Comparison of ENCODE assay signal across 17 cellular contexts in the genomic region with DNA sequence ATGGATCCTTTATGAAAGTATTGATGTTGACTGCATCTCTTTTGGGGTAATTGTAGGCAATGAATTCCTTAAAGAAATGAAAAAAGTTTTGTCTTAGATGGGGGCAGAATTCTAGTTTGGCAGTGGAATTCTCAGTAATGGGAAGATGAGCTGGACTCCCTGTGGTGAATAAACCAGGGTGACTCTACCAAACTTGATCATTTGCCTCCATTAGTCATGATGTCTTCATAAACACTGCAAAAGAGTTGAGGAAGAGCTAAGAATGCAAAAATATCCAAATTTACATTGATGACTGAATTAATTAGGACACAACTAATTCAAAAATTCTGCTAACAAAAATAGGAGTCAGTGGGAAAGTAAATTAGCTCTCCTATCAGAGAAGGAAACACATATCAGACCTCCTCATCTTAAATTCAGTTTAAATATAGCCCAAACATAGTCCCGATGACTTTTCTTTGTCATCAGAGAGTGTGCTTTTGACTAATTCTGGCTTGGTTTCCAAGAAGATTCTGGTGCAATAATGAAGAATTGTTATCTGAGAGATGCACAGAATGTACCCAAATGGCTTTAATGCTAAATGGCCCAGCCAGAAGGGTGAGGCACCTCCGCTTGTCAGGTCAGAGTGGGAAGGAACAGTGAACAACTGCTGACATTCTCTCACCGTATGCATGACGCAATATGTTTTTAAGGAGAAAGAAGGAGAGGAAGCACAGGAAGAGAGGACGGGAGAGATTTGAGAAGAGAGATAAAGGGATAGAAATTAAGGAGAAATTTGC.
DNase-seq lines count a peak whose midpoint lies in the region; FAIRE-seq and TF ChIP-seq lines count a peak whose summit lies in the region.
"Had no signal": no experiment of that assay in that cellular context is flagged by ENCODE, and none has a peak within 500 bp of the region (broad histone marks: within the 10 kb centered on the region; RNA-seq: fewer than 3 reads in every experiment).

No MANE protein-coding gene starts in this region.

- FAIRE-seq in bronchial epithelial cell (lab: Jason Lieb, UNC), result no peak

- H3K4me3 ChIP-seq in HEK293 (ENCODE audit: low read depth, low read length) (no peak overlapping the region), bronchial epithelial cell (ENCODE audit: low read depth, low read length) (no peak overlapping the region)
- H3K4me3 ChIP-seq: HAP-1, transverse colon had no signal

- no peaks in the 10 kb centered on the region for H3K4me1 Mint-ChIP-seq in T-helper 2 cell treated with Interferon-gamma antibody and Interleukin-4, amounts not matched to agents 5 μg/mL and 100 μg/mL, for 36 hours (ENCODE audit: low read depth)
- H3K4me1 Mint-ChIP-seq: nephron progenitor cell had no signal

- H3K36me3 Mint-ChIP-seq in T-helper 2 cell treated with Interferon-gamma antibody and Interleukin-4, amounts not matched to agents 5 μg/mL and 100 μg/mL, for 36 hours (ENCODE audit: low read depth), result no peaks in the 10 kb centered on the region

- no peak overlapping the region for H3K4me3 Mint-ChIP-seq in T-helper 2 cell treated with Interferon-gamma antibody and Interleukin-4, amounts not matched to agents 5 μg/mL and 100 μg/mL, for 36 hours
- H3K4me3 Mint-ChIP-seq: nephron progenitor cell had no signal

- no peaks in the 10 kb centered on the region for H3K9me3 Mint-ChIP-seq in T-helper 2 cell treated with Interferon-gamma antibody and Interleukin-4, amounts not matched to agents 5 μg/mL and 100 μg/mL, for 36 hours

- H3K27me3 Mint-ChIP-seq in T-helper 2 cell treated with Interferon-gamma antibody and Interleukin-4, amounts not matched to agents 5 μg/mL and 100 μg/mL, for 36 hours (ENCODE audit: low read depth), result no peaks in the 10 kb centered on the region

- H3K27ac Mint-ChIP-seq in T-helper 2 cell treated with Interferon-gamma antibody and Interleukin-4, amounts not matched to agents 5 μg/mL and 100 μg/mL, for 36 hours, result no peak overlapping the region
- H3K27ac Mint-ChIP-seq: nephron progenitor cell had no signal

- H3K36me3 ChIP-seq in HEK293 (ENCODE audit: control insufficient read depth in 2 of 2, insufficient read depth in 1 of 2, low read length in 2 of 2) (no peaks in the 10 kb centered on the region), bronchial epithelial cell (ENCODE audit: control insufficient read depth, insufficient read depth, low read length) (no peaks in the 10 kb centered on the region)
- H3K36me3 ChIP-seq: HAP-1, transverse colon had no signal

- POLR2A ChIA-PET in HEK293 (lab: Yijun Ruan, JAX), result no interaction called here

- CTCF ChIA-PET in HEK293 (lab: Yijun Ruan, JAX), result no interaction called here

- no peak overlapping the region; the same call in 1 of the 2 replicates for H3K27ac ChIP-seq in HEK293 (ENCODE audit: extremely low read depth, low read depth, low read length)
- H3K27ac ChIP-seq: transverse colon had no signal

- H3K27me3 ChIP-seq in bronchial epithelial cell (ENCODE audit: control insufficient read depth, insufficient read depth, low read length), result no peaks in the 10 kb centered on the region
- H3K27me3 ChIP-seq: transverse colon had no signal

- peak; percentile 9 for DNase-seq in AG20443 (ENCODE audit: low spot score)
- DNase-seq in bronchial epithelial cell (ENCODE audit: low read depth), result peak; percentile 3
- DNase-seq in iris pigment epithelial cell (ENCODE audit: low read depth), result peak; percentile 22
- no peak for DNase-seq in COLO668 (lab: John Stamatoyannopoulos, UW; ENCODE audit: unreplicated experiment)
- DNase-seq in T-helper 2 cell treated with Interferon-gamma antibody and Interleukin-4, amounts not matched to agents 5 μg/mL and 100 μg/mL, for 36 hours (ENCODE audit: low spot score), result no peak
- DNase-seq in DMS53 treated with DMSO at 0.1 percent for 48 hours (lab: John Stamatoyannopoulos, UW; ENCODE audit: unreplicated experiment), result no peak
- no peak for DNase-seq in NCI-H146 (lab: John Stamatoyannopoulos, UW)
- DNase-seq: activated CD4-positive, alpha-beta T cell treated with anti-CD3 and anti-CD28 coated beads, Interleukin-2, amount 50 U/mL, for 48 hours; activated effector memory CD4-positive, alpha-beta T cell treated with anti-CD3 and anti-CD28 coated beads, Interleukin-2, amount 50 U/mL, for 16 hours; AML-193; glutamatergic neuron; nephron progenitor cell; stimulated activated CD4-positive, alpha-beta T cell treated with anti-CD3 and anti-CD28 coated beads, Interleukin-4, amount 100 ng/mL, for 1 hour; stimulated activated naive CD8-positive, alpha-beta T cell treated with anti-CD3 and anti-CD28 coated beads, Interleukin-15, Interleukin-2, amounts not matched to agents 100 U/mL and 50 U/mL, for 24 hours; transverse colon had no signal

- H3K4me1 ChIP-seq in HEK293 (ENCODE audit: control insufficient read depth, insufficient read depth, low read length), result peaks cover 21% of the 10 kb centered on the region
- H3K4me1 ChIP-seq: HAP-1 had no signal

- TF ChIP-seq CTCF in HEK293 (tag by site-specific recombination; IDR thresholded peaks at IDR 0.05) (no peak), bronchial epithelial cell (IDR thresholded peaks at IDR 0.05; ENCODE audit: insufficient read depth, low read length, severe bottlenecking) (no peak)

- H3K9me3 ChIP-seq in HEK293 (ENCODE audit: control insufficient read depth, insufficient read depth, low read depth, low read length), result no peaks in the 10 kb centered on the region
- H3K9me3 ChIP-seq: transverse colon had no signal

TF ChIP-seq in HEK293, 187 proteins besides CTCF, POLR2A, EP300 and RAD21:
- TF ChIP-seq TRIM28 (IDR thresholded peaks at IDR 0.05; ENCODE audit: borderline replicate concordance, low read length), result peak; percentile 54; the same call in 1 of the 2 replicates
- TF ChIP-seq SALL2 (tag by site-specific recombination; IDR thresholded peaks at IDR 0.05; ENCODE audit: borderline replicate concordance), result no peak

Comparison
In these comparisons a context has a peak if more than half of its experiments do, and no peak if none do; other contexts are left out.
1. DNase-seq: peak in AG20443 (single experiment), bronchial epithelial cell (single experiment) and iris pigment epithelial cell (single experiment); none in COLO668 (single experiment), T-helper 2 cell treated with Interferon-gamma antibody and Interleukin-4, amounts not matched to agents 5 μg/mL and 100 μg/mL, for 36 hours (single experiment), DMS53 treated with DMSO at 0.1 percent for 48 hours (single experiment) and NCI-H146 (single experiment).